29 cellular contexts compared by ENCODE assay signal in genomic region chrX:104280609-104281008, GRCh38. TPM values are rescaled to one million over a fixed set of nuclear protein-coding genes. Genes with fewer than 3 reads are reported as not detected.
DNase-seq lines count a peak whose midpoint lies in the region; ATAC-seq, FAIRE-seq and TF ChIP-seq lines count a peak whose summit lies in the region.
"Had no signal": no experiment of that assay in that cellular context is flagged by ENCODE, and none has a peak within 500 bp of the region (broad histone marks: within the 10 kb centered on the region; RNA-seq: fewer than 3 reads in every experiment).

No MANE protein-coding gene starts in this region.

- TF ChIP-seq POLR2A in HepG2 (IDR thresholded peaks at IDR 0.05; ENCODE audit: insufficient read depth in 1 of 2, low read depth in 2 of 2, low read length in 2 of 2): no peak
- TF ChIP-seq POLR2A in right lobe of liver (IDR thresholded peaks at IDR 0.05): no peak
- no peak for TF ChIP-seq POLR2A in IMR-90 (IDR thresholded peaks at IDR 0.05; ENCODE audit: low read depth, low read length)

- no peak overlapping the region for H4K8ac ChIP-seq in IMR-90 (ENCODE audit: low read depth in 2 of 2, low read length in 2 of 2)

- no peak overlapping the region for H2BK15ac ChIP-seq in IMR-90 (ENCODE audit: low read depth, low read length)

- no peak overlapping the region for H3K14ac ChIP-seq in IMR-90 (replicated peaks; ENCODE audit: low read depth, low read length)

- H3K9ac ChIP-seq in HepG2 (ENCODE audit: insufficient read depth, low read depth, low read length): no peak overlapping the region
- H3K9ac ChIP-seq in IMR-90 (ENCODE audit: low read depth, low read length): no peak overlapping the region
- H3K9ac ChIP-seq: BLaER1 had no signal

- DNase-seq in HepG2 (ENCODE audit: low spot score): no peak
- no peak for DNase-seq in right lobe of liver
- DNase-seq in IMR-90: no peak
- no peak for DNase-seq in SW 1271 (lab: John Stamatoyannopoulos, UW)
- DNase-seq: ACHN; BE2C; C1 segment of cervical spinal cord; CD4-positive, alpha-beta memory T cell; CD4-positive, CD25-positive, alpha-beta regulatory T cell; CD8-positive, alpha-beta memory T cell; COR-L47; DMS 273 treated with DMSO at 0.1 percent for 48 hours; DMS153; DMS53; DMS79; DND-41; EL; GDM1 had no signal

- no peaks in the 10 kb centered on the region for H3K4me1 ChIP-seq in HepG2 (ENCODE audit: insufficient read depth, low read length)
- H3K4me1 ChIP-seq in right lobe of liver: no peaks in the 10 kb centered on the region
- no peaks in the 10 kb centered on the region for H3K4me1 ChIP-seq in IMR-90 (ENCODE audit: control insufficient read depth, insufficient read depth, low read length)
- H3K4me1 ChIP-seq: BE2C, BLaER1 had no signal

- H3K27me3 ChIP-seq in HepG2 (ENCODE audit: control insufficient read depth in 1 of 2, insufficient read depth in 2 of 2, low read length in 2 of 2): no peaks in the 10 kb centered on the region; a peak in 1 of 5 replicates
- peaks cover 0 to 4% of the 10 kb centered on the region in 2 donors for H3K27me3 ChIP-seq in right lobe of liver
- H3K27me3 ChIP-seq in IMR-90 (ENCODE audit: control insufficient read depth, insufficient read depth, low read length): peaks cover 23% of the 10 kb centered on the region
- H3K27me3 ChIP-seq: BE2C, BLaER1 had no signal

- dilution Hi-C loops in IMR-90 (cut with HindIII; ENCODE audit: low sequenced_read_pairs, unreplicated experiment): no loop called here

- no peak overlapping the region for H2BK20ac ChIP-seq in IMR-90 (ENCODE audit: low read depth, low read length)

- no peak overlapping the region for H4K5ac ChIP-seq in IMR-90 (ENCODE audit: low read depth, low read length)

- in situ Hi-C loops in HepG2 (cut with HindIII; ENCODE audit: extremely low pct_ligation_motif_present, low pct_unique_long_range_greater_than_20kb) (no loop called here), IMR-90 (cut with MboI; ENCODE audit: low sequenced_read_pairs) (no loop called here)

- CTCF ChIA-PET in HepG2 (lab: Yijun Ruan, JAX; ENCODE audit: low intra/inter-chr PET ratio, low total read pairs): no interaction called here
- CTCF ChIA-PET in IMR-90 (lab: Yijun Ruan, JAX): no interaction called here

- H4K20me1 ChIP-seq in HepG2 (ENCODE audit: insufficient read depth, low read length): no peaks in the 10 kb centered on the region
- no peaks in the 10 kb centered on the region for H4K20me1 ChIP-seq in IMR-90 (ENCODE audit: insufficient read depth, low read length)
- H4K20me1 ChIP-seq: BLaER1 had no signal

- H3K23ac ChIP-seq in IMR-90 (ENCODE audit: low read depth, low read length): no peak overlapping the region

- H3K4me2 ChIP-seq in HepG2 (ENCODE audit: low read depth, low read length) (no peak overlapping the region), IMR-90 (ENCODE audit: low read depth, low read length) (no peak overlapping the region)
- H3K4me2 ChIP-seq: BLaER1 had no signal

- H2BK5ac ChIP-seq in IMR-90 (ENCODE audit: low read depth, low read length, poor library complexity, severe bottlenecking): no peak overlapping the region

- POLR2A ChIA-PET in HepG2 (lab: Yijun Ruan, JAX): no interaction called here
- POLR2A ChIA-PET in IMR-90 (lab: Charles Lee; ENCODE audit: unreplicated experiment): no interaction called here

- H3K36me3 ChIP-seq in HepG2 (replicated peaks in 1 of 2; ENCODE audit: control insufficient read depth in 1 of 2, insufficient read depth in 2 of 2, low read length in 2 of 2): no peaks in the 10 kb centered on the region
- no peaks in the 10 kb centered on the region for H3K36me3 ChIP-seq in right lobe of liver
- H3K36me3 ChIP-seq in IMR-90 (ENCODE audit: control insufficient read depth, insufficient read depth, low read length): no peaks in the 10 kb centered on the region
- H3K36me3 ChIP-seq: BE2C, BLaER1 had no signal

- H3K9me3 ChIP-seq in HepG2 (ENCODE audit: low read length): no peaks in the 10 kb centered on the region
- H3K9me3 ChIP-seq in right lobe of liver: no peaks in the 10 kb centered on the region
- H3K9me3 ChIP-seq in IMR-90 (ENCODE audit: control insufficient read depth, insufficient read depth, low read length): no peaks in the 10 kb centered on the region
- H3K9me3 ChIP-seq: BE2C, BLaER1 had no signal

- H2AK5ac ChIP-seq in IMR-90 (ENCODE audit: low read depth, low read length): no peak overlapping the region

- no peak overlapping the region for H4K91ac ChIP-seq in IMR-90 (ENCODE audit: insufficient read depth, low read depth, low read length)

- no peak overlapping the region for H3K56ac ChIP-seq in IMR-90 (ENCODE audit: extremely low read depth, insufficient read depth, low read length)

- WGBS in HepG2 (ENCODE audit: low lambda C conversion rate): 30% methylated on average over 5 of the region's 5 CpGs
- 53% methylated on average over 5 of the region's 5 CpGs for WGBS in right lobe of liver (ENCODE audit: insufficient coverage, low coverage, low lambda C conversion rate, missing lambda C conversion rate)
- WGBS in IMR-90 (ENCODE audit: extremely low coverage in 2 of 2, insufficient read length in 1 of 2), 2 experiments: no CpG with 5 or more reads among the region's 5 CpGs

- TF ChIP-seq CTCF in HepG2 (CRISPR knock-in tag; IDR thresholded peaks at IDR 0.05): no peak
- no peak for TF ChIP-seq CTCF in right lobe of liver (IDR thresholded peaks at IDR 0.05)
- no peak for TF ChIP-seq CTCF in IMR-90 (conservative IDR thresholded peaks at IDR 0.05; ENCODE audit: low read depth, low read length)

- H3K79me2 ChIP-seq in HepG2 (ENCODE audit: insufficient read depth, low read length): no peaks in the 10 kb centered on the region

- intact Hi-C loops in HepG2 (cut with micrococcal nuclease; ENCODE audit: unreplicated experiment) (no loop called here), right lobe of liver (cut with DNase I) (no loop called here), IMR-90 (cut with micrococcal nuclease) (no loop called here)

- H2AK9ac ChIP-seq in IMR-90 (replicated peaks; ENCODE audit: low read depth, low read length, poor library complexity): no peak overlapping the region

- TF ChIP-seq RAD21 in HepG2 (CRISPR knock-in tag; IDR thresholded peaks at IDR 0.05) (no peak), IMR-90 (IDR thresholded peaks at IDR 0.05; ENCODE audit: low read length) (no peak)

- H3K9me1 ChIP-seq in IMR-90 (ENCODE audit: insufficient read depth, low read length): no peaks in the 10 kb centered on the region

- no peak overlapping the region for H3K18ac ChIP-seq in IMR-90 (ENCODE audit: low read depth, low read length)

- H3K79me1 ChIP-seq in IMR-90 (ENCODE audit: low read depth in 1 of 2, low read length in 2 of 2): no peaks in the 10 kb centered on the region

- no peak overlapping the region for H2BK120ac ChIP-seq in IMR-90 (ENCODE audit: low read depth, low read length)

- no peak overlapping the region for H2AFZ ChIP-seq in HepG2 (ENCODE audit: low read length)
- H2AFZ ChIP-seq in IMR-90 (replicated peaks; ENCODE audit: low read length, poor library complexity): no peak overlapping the region

- BruUV-seq in HepG2 (replicated peaks; lab: Mats Ljungman, UMichigan) (no TSS peak), IMR-90 (replicated peaks; lab: Mats Ljungman, UMichigan) (no TSS peak)

- no peak overlapping the region for H3K4ac ChIP-seq in IMR-90 (ENCODE audit: low read depth, low read length)

- FAIRE-seq in HepG2 (lab: Jason Lieb, UNC): no peak
- FAIRE-seq: GM12878, GM12892, GM18507 had no signal

- H3K4me3 ChIP-seq in HepG2 (replicated peaks in 1 of 3; ENCODE audit: insufficient read depth in 1 of 3, low read depth in 2 of 3, low read length in 3 of 3) (no peak overlapping the region), right lobe of liver (no peak overlapping the region), IMR-90 (ENCODE audit: insufficient read depth, low read depth, low read length) (no peak overlapping the region)
- H3K4me3 ChIP-seq: BLaER1, GM12878 had no signal

- ATAC-seq in HepG2: no peak
- no peak for ATAC-seq in right lobe of liver
- no peak for ATAC-seq in IMR-90 (ENCODE audit: low read depth)
- no peak for ATAC-seq in activated CD4-positive, CD25-positive, alpha-beta regulatory T cell treated with anti-CD3 and anti-CD28 coated beads, Interleukin-2, amount 50 U/mL, for 24 hours
- ATAC-seq: GM12878 had no signal

- H3K27ac ChIP-seq in HepG2 (ENCODE audit: extremely low read length, insufficient read depth, low read length) (no peak overlapping the region), right lobe of liver (no peak overlapping the region), IMR-90 (ENCODE audit: insufficient read depth, low read length) (no peak overlapping the region)
- H3K27ac ChIP-seq: 22Rv1, BLaER1 had no signal

- TF ChIP-seq EP300 in HepG2 (IDR thresholded peaks at IDR 0.05; ENCODE audit: low read depth in 2 of 2, low read length in 2 of 2) (no peak), HepG2 (CRISPR knock-in tag; IDR thresholded peaks at IDR 0.05; ENCODE audit: borderline replicate concordance) (no peak)

TF ChIP-seq in IMR-90, 13 proteins besides CTCF, POLR2A, EP300 and RAD21 (continues in another document):
- no peak for TF ChIP-seq CHD1 (IDR thresholded peaks at IDR 0.05; ENCODE audit: low read depth, low read length)

RNA-seq across cellular contexts. Expression of gene ESX1, which starts 25.9 kb away (rescaled TPM):
- total RNA-seq in HepG2 (2016; rRNA removed; fragmentation: Illumina TruSeq; extraction: Trizol) (not detected in 2 replicates), right lobe of liver (not detected), IMR-90 (2012; rRNA removed) (not detected in 2 replicates)
- not detected in 2 replicates for total RNA-seq in HepG2 (2016; cell fraction: cytosol; rRNA removed; fragmentation: Illumina TruSeq; extraction: Trizol; ENCODE audit: low read depth)
- not detected in 2 replicates for total RNA-seq in HepG2 (2016; cell fraction: insoluble cytoplasmic fraction; rRNA removed; fragmentation: Illumina TruSeq; extraction: Trizol)
- total RNA-seq in HepG2 (2016; cell fraction: membrane; rRNA removed; fragmentation: Illumina TruSeq; extraction: Trizol): not detected in 2 replicates
- not detected in 2 replicates for total RNA-seq in HepG2 (2016; cell fraction: nucleus; rRNA removed; fragmentation: Illumina TruSeq; extraction: Trizol)
- polyA plus RNA-seq in HepG2 (2011; rRNA removed) (not detected in 2 replicates), IMR-90 (2012; rRNA removed) (not detected in 2 replicates)
- not detected in 2 replicates for polyA plus RNA-seq in HepG2 (2011; cell fraction: cytosol; rRNA removed)
- not detected in 2 replicates for polyA plus RNA-seq in HepG2 (2011; cell fraction: nucleus; rRNA removed)
- polyA plus RNA-seq in HepG2 (2012): not detected in 2 replicates
- polyA plus RNA-seq in HepG2 (2016; cell fraction: cytosol; fragmentation: Illumina TruSeq; extraction: Trizol; ENCODE audit: low read depth): not detected in 2 replicates
- not detected in 2 replicates for polyA plus RNA-seq in HepG2 (2016; cell fraction: insoluble cytoplasmic fraction; fragmentation: Illumina TruSeq; extraction: Trizol; ENCODE audit: low read depth)
- polyA plus RNA-seq in HepG2 (2016; cell fraction: membrane; fragmentation: Illumina TruSeq; extraction: Trizol; ENCODE audit: low read depth): not detected in 2 replicates
- polyA plus RNA-seq in HepG2 (2016; cell fraction: nucleus; fragmentation: Illumina TruSeq; extraction: Trizol; ENCODE audit: insufficient read depth, low read depth): not detected in 2 replicates
- polyA minus RNA-seq in HepG2 (2011; rRNA and poly(A)+ RNA removed; ENCODE audit: low replicate concordance): not detected in 2 replicates
- polyA minus RNA-seq in HepG2 (2011; cell fraction: cytosol; rRNA and poly(A)+ RNA removed): not detected in 2 replicates
- polyA minus RNA-seq in HepG2 (2011; cell fraction: nucleus; rRNA and poly(A)+ RNA removed): not detected in 2 replicates
- not detected in 2 replicates for polyA plus RNA-seq in IMR-90 (2012; cell fraction: cytosol; rRNA removed)
- polyA plus RNA-seq in IMR-90 (2012; cell fraction: nucleus; rRNA removed; ENCODE audit: low replicate concordance): not detected in 2 replicates
- total RNA-seq: A172; A673; CD4-positive, alpha-beta memory T cell; CD4-positive, CD25-positive, alpha-beta regulatory T cell; CD8-positive, alpha-beta memory T cell; G401; GM12878 had no signal
- polyA plus RNA-seq: AG04450; CD14-positive monocyte; CD4-positive, alpha-beta memory T cell; CD4-positive, CD25-positive, alpha-beta regulatory T cell; CD8-positive, alpha-beta memory T cell; GM12878 had no signal
